Comparison of ENCODE assay signal across 8 cellular contexts in genomic region chr4:101790521-101791188, GRCh38. TPM values are rescaled to one million over a fixed set of nuclear protein-coding genes. Genes with fewer than 3 reads are reported as not detected.
A peak's percentile ranks its signal among the peaks of the same experiment; 100 is the strongest.
DNase-seq lines count a peak whose midpoint lies in the region; ATAC-seq and TF ChIP-seq lines count a peak whose summit lies in the region.

TSS of gene BANK1 (plus strand) at chr4:101790730. CDS start at chr4:101790881, 151 bp downstream.

- TF ChIP-seq CTCF in heart right ventricle (IDR thresholded peaks at IDR 0.05), result peak in 3 of 9 donors; percentile 6 to 19 (median 14)
- no peak for TF ChIP-seq CTCF in parathyroid adenoma (IDR thresholded peaks at IDR 0.05)

- H3K27me3 ChIP-seq in heart right ventricle, result peaks cover 0 to 30% (median 13%) of the 10 kb centered on the region in 7 donors
- no peaks in the 10 kb centered on the region for H3K27me3 ChIP-seq in parathyroid adenoma (ENCODE audit: control insufficient read depth, insufficient read depth, low read length)

- intact Hi-C loops in heart right ventricle (cut with DNase I), result no loop called here

- H2AFZ ChIP-seq in parathyroid adenoma, result peak within 1 kb of the TSS; percentile 82

- no peak within 1 kb of the TSS for H3K27ac Mint-ChIP-seq in activated naive CD4-positive, alpha-beta T cell treated with anti-CD3 and anti-CD28 coated beads, Interleukin-2, amount 50 U/mL, for 72 hours

- H3K27ac ChIP-seq in heart right ventricle (peak within 1 kb of the TSS in 1 of 10 donors; percentile 78), parathyroid adenoma (peak within 1 kb of the TSS; percentile 19)

- no peak within 1 kb of the TSS for H3K9ac ChIP-seq in parathyroid adenoma

- WGBS in heart right ventricle, 2 donors, result 4 to 6% methylated on average over 45 of the region's 45 CpGs

- H3K79me2 ChIP-seq in parathyroid adenoma, result no peaks in the 10 kb centered on the region

- H3K4me3 ChIP-seq in heart right ventricle, result peak within 1 kb of the TSS; percentile 27 to 66 (median 50)
- H3K4me3 ChIP-seq in parathyroid adenoma (ENCODE audit: low read depth, low read length), result peak within 1 kb of the TSS; percentile 55

- no peaks in the 10 kb centered on the region for H3K9me3 Mint-ChIP-seq in activated naive CD4-positive, alpha-beta T cell treated with anti-CD3 and anti-CD28 coated beads, Interleukin-2, amount 50 U/mL, for 72 hours

- peak; percentile 77 to 78 for DNase-seq in AML-193 (lab: John Stamatoyannopoulos, UW)
- peak; percentile 81 for DNase-seq in NOMO-1 treated with DMSO at 0.1 percent for 48 hours (lab: John Stamatoyannopoulos, UW; ENCODE audit: unreplicated experiment)
- peak; percentile 22 to 60 for DNase-seq in activated naive CD4-positive, alpha-beta T cell treated with anti-CD3 and anti-CD28 coated beads, Interleukin-2, amount 50 U/mL, for 72 hours (ENCODE audit: low spot score in 2 of 2)
- DNase-seq in heart right ventricle, result peak; percentile 6 to 25
- no peak for DNase-seq in NCI-H2171 treated with DMSO at 0.1 percent for 48 hours (lab: John Stamatoyannopoulos, UW)

- peak within 1 kb of the TSS; percentile 73 for H3K4me2 ChIP-seq in parathyroid adenoma (ENCODE audit: low read length)

- H3K36me3 Mint-ChIP-seq in activated naive CD4-positive, alpha-beta T cell treated with anti-CD3 and anti-CD28 coated beads, Interleukin-2, amount 50 U/mL, for 72 hours, result no peaks in the 10 kb centered on the region

- ATAC-seq in GM18909 (IDR thresholded peaks at IDR 0.05; ENCODE audit: poor library complexity, unreplicated experiment) (peak; percentile 100), HG03135 (IDR thresholded peaks at IDR 0.05; ENCODE audit: unreplicated experiment) (peak; percentile 100), heart right ventricle (peak; percentile 40 to 74 (median 53))
- ATAC-seq in activated naive CD4-positive, alpha-beta T cell treated with anti-CD3 and anti-CD28 coated beads, Interleukin-2, amount 50 U/mL, for 72 hours, result peak; percentile 64 to 95

- H3K9me3 ChIP-seq in heart right ventricle, result peaks cover 0 to 7% (median 0%) of the 10 kb centered on the region in 11 donors
- no peaks in the 10 kb centered on the region for H3K9me3 ChIP-seq in parathyroid adenoma (ENCODE audit: control insufficient read depth, low read length)

- H3K4me1 ChIP-seq in heart right ventricle (peaks cover 0 to 19% (median 5%) of the 10 kb centered on the region in 9 donors), parathyroid adenoma (no peaks in the 10 kb centered on the region)

- H3K36me3 ChIP-seq in heart right ventricle (no peaks in the 10 kb centered on the region), parathyroid adenoma (ENCODE audit: control insufficient read depth, insufficient read depth, low read length) (no peaks in the 10 kb centered on the region)

RNA-seq across cellular contexts. Expression of gene BANK1, which starts in this region (rescaled TPM):
- not detected for total RNA-seq in activated naive CD4-positive, alpha-beta T cell treated with anti-CD3 and anti-CD28 coated beads, Interleukin-2, amount 50 U/mL, for 72 hours
- total RNA-seq in heart right ventricle, result 1 to 10 TPM in 1 of 10 donors, under 1 TPM in 6, not detected in 3; 0.08 to 1.1 (median 0.35) TPM
- under 1 TPM; 0.29 to 0.43 TPM for polyA plus RNA-seq in heart right ventricle

Comparison
In these comparisons a context has a peak if more than half of its experiments do, and no peak if none do; other contexts are left out.
1. Peak in DNase-seq and ATAC-seq in activated naive CD4-positive, alpha-beta T cell treated with anti-CD3 and anti-CD28 coated beads, Interleukin-2, amount 50 U/mL, for 72 hours; RNA of the gene not detected or under 1 TPM.